2 cellular contexts compared by ENCODE assay signal in genomic region chrX:100745205-100745604, GRCh38.
TF ChIP-seq lines count a peak whose summit lies in the region.

No MANE protein-coding gene starts in this region.

TF ChIP-seq in A549, 52 proteins besides CTCF, POLR2A, EP300 and RAD21 (continued from another document):
- TF ChIP-seq CHD2 (IDR thresholded peaks at IDR 0.05; ENCODE audit: low read length, partially characterized antibody) (no peak), ZC3H11A (IDR thresholded peaks at IDR 0.05) (no peak), RCOR1 (IDR thresholded peaks at IDR 0.05; ENCODE audit: low read depth, low read length) (no peak), POLR2AphosphoS2 (conservative IDR thresholded peaks at IDR 0.05; ENCODE audit: low read length) (no peak), E2F6 (IDR thresholded peaks at IDR 0.05; ENCODE audit: borderline replicate concordance, low read depth) (no peak)
- TF ChIP-seq, protein P1, sequence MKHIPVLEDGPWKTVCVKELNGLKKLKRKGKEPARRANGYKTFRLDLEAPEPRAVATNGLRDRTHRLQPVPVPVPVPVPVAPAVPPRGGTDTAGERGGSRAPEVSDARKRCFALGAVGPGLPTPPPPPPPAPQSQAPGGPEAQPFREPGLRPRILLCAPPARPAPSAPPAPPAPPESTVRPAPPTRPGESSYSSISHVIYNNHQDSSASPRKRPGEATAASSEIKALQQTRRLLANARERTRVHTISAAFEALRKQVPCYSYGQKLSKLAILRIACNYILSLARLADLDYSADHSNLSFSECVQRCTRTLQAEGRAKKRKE (CRISPR knock-in tag; IDR thresholded peaks at IDR 0.05; ENCODE audit: low read depth): no peak
- TF ChIP-seq, protein P2, sequence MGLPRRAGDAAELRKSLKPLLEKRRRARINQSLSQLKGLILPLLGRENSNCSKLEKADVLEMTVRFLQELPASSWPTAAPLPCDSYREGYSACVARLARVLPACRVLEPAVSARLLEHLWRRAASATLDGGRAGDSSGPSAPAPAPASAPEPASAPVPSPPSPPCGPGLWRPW (IDR thresholded peaks at IDR 0.05): no peak

TF ChIP-seq in GM23338, 12 proteins besides CTCF, POLR2A, EP300 and RAD21 (continued from another document):
- TF ChIP-seq ZNF462 (CRISPR knock-in tag; IDR thresholded peaks at IDR 0.05) (no peak), EZH2 (IDR thresholded peaks at IDR 0.05; ENCODE audit: low read depth, unreplicated experiment) (no peak), EZH2phosphoT487 (IDR thresholded peaks at IDR 0.05; ENCODE audit: unreplicated experiment) (no peak), ZNF331 (CRISPR knock-in tag; IDR thresholded peaks at IDR 0.05; ENCODE audit: low read depth) (no peak), CREB1 (CRISPR knock-in tag; IDR thresholded peaks at IDR 0.05; ENCODE audit: low read depth) (no peak)
